Comparison of ENCODE assay signal across 17 cellular contexts in the genomic region with DNA sequence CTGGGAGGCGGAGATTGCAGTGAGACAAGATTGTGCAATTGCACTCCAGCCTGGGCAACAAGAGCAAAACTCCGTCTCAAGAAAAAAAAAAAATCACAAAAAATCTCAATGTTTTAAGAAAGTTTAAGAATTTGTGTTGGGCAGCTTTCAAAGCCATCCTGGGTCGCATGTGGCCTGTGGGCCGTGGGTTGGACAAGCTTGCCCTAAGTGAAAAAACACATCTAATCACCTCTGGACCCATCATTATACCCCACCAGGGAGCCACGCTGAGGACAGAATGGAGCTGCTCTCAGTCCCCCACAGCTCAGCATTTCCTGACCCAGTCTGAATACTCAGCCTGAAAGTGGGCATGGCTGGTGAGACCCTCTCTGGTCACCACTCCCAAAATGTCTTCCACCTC. TPM values are rescaled to one million over a fixed set of nuclear protein-coding genes. Genes with fewer than 3 reads are reported as not detected.
A peak's percentile ranks its signal among the peaks of the same experiment; 100 is the strongest.
DNase-seq lines count a peak whose midpoint lies in the region; ATAC-seq and TF ChIP-seq lines count a peak whose summit lies in the region.
"Had no signal": no experiment of that assay in that cellular context is flagged by ENCODE, and none has a peak within 500 bp of the region (broad histone marks: within the 10 kb centered on the region; RNA-seq: fewer than 3 reads in every experiment).

No MANE protein-coding gene starts in this region.

- H3K9ac ChIP-seq in DND-41 (ENCODE audit: low read depth, low read length) = no peak overlapping the region

- no peak overlapping the region for H2AFZ ChIP-seq in DND-41 (ENCODE audit: low read depth, low read length)

- H3K4me1 ChIP-seq in DND-41 (ENCODE audit: insufficient read depth, low read length) = no peaks in the 10 kb centered on the region
- peaks cover 0 to 12% (median 0%) of the 10 kb centered on the region in 6 donors for H3K4me1 ChIP-seq in spleen
- H3K4me1 ChIP-seq: BE2C, HAP-1 had no signal

- H3K9me3 ChIP-seq in DND-41 (ENCODE audit: insufficient read depth, low read length, severe bottlenecking) (no peaks in the 10 kb centered on the region), spleen (no peaks in the 10 kb centered on the region)
- H3K9me3 ChIP-seq: BE2C, HAP-1 had no signal

- no peaks in the 10 kb centered on the region for H3K9me3 Mint-ChIP-seq in activated naive CD4-positive, alpha-beta T cell treated with anti-CD3 and anti-CD28 coated beads, Interleukin-2, amount 50 U/mL, for 24 hours
- H3K9me3 Mint-ChIP-seq in memory B cell = no peaks in the 10 kb centered on the region
- H3K9me3 Mint-ChIP-seq: CD8-positive, alpha-beta T cell had no signal

- no peak for DNase-seq in activated naive CD4-positive, alpha-beta T cell treated with Interleukin-2 at 50 U/mL for 16 hours
- DNase-seq in DND-41 (no peak), memory B cell (ENCODE audit: low spot score in 2 of 2) (no peak), spleen (peak; percentile 14), NCI-H82 treated with DMSO at 0.1 percent for 48 hours (lab: John Stamatoyannopoulos, UW; ENCODE audit: unreplicated experiment) (no peak), NCI-H2107 (lab: John Stamatoyannopoulos, UW) (no peak), AML-193 (lab: John Stamatoyannopoulos, UW) (no peak)
- DNase-seq: ACHN; BE2C; CD8-positive, alpha-beta T cell; COR-L47; DMS153; DMS79 treated with DMSO at 0.1 percent for 48 hours; GDM1 had no signal

- peak; percentile 22; the same call in 1 of the 3 replicates for ATAC-seq in DND-41 (ENCODE audit: insufficient read depth, low read depth)
- ATAC-seq in memory B cell (ENCODE audit: low read depth) = no peak
- ATAC-seq: CD8-positive, alpha-beta T cell had no signal

- intact Hi-C loops in spleen (cut with DNase I; ENCODE audit: low total_unique reads) = no loop called here

- no peak for TF ChIP-seq POLR2A in spleen (IDR thresholded peaks at IDR 0.05)

- H3K4me3 ChIP-seq in DND-41 (ENCODE audit: low read depth in 1 of 2, low read length in 2 of 2) = no peak overlapping the region
- no peak overlapping the region for H3K4me3 ChIP-seq in spleen
- H3K4me3 ChIP-seq: HAP-1 had no signal

- no peaks in the 10 kb centered on the region for H3K79me2 ChIP-seq in DND-41 (ENCODE audit: insufficient read depth, low read length)

- TF ChIP-seq CTCF in DND-41 (IDR thresholded peaks at IDR 0.05; ENCODE audit: borderline replicate concordance, extremely low read depth, low read length, poor library complexity, severe bottlenecking) (no peak), spleen (IDR thresholded peaks at IDR 0.05 in 8 of 11, conservative IDR thresholded peaks at IDR 0.05 in 3 of 11) (no peak)

- H3K4me3 Mint-ChIP-seq in activated naive CD4-positive, alpha-beta T cell treated with anti-CD3 and anti-CD28 coated beads, Interleukin-2, amount 50 U/mL, for 24 hours = no peak overlapping the region
- no peak overlapping the region for H3K4me3 Mint-ChIP-seq in memory B cell
- H3K4me3 Mint-ChIP-seq: CD8-positive, alpha-beta T cell had no signal

- H3K27me3 ChIP-seq in DND-41 (ENCODE audit: insufficient read depth, low read length, poor library complexity) (no peaks in the 10 kb centered on the region), spleen (replicated peaks in 1 of 7) (no peaks in the 10 kb centered on the region)
- H3K27me3 ChIP-seq: BE2C had no signal

- 84 to 93% (median 88%) methylated on average over 5 of the region's 5 CpGs for WGBS in spleen, 5 donors

- no peaks in the 10 kb centered on the region for H4K20me1 ChIP-seq in DND-41 (ENCODE audit: insufficient read depth, low read length)

- H3K4me1 Mint-ChIP-seq in activated naive CD4-positive, alpha-beta T cell treated with anti-CD3 and anti-CD28 coated beads, Interleukin-2, amount 50 U/mL, for 24 hours = no peaks in the 10 kb centered on the region
- H3K4me1 Mint-ChIP-seq in memory B cell = peaks cover 6% of the 10 kb centered on the region

- H3K27ac Mint-ChIP-seq in activated naive CD4-positive, alpha-beta T cell treated with anti-CD3 and anti-CD28 coated beads, Interleukin-2, amount 50 U/mL, for 24 hours = peak overlapping the region; percentile 18
- H3K27ac Mint-ChIP-seq in memory B cell = peak overlapping the region; percentile 35

- H3K36me3 Mint-ChIP-seq in activated naive CD4-positive, alpha-beta T cell treated with anti-CD3 and anti-CD28 coated beads, Interleukin-2, amount 50 U/mL, for 24 hours = peaks cover 6% of the 10 kb centered on the region
- peaks cover 12% of the 10 kb centered on the region for H3K36me3 Mint-ChIP-seq in memory B cell

- H3K36me3 ChIP-seq in DND-41 (ENCODE audit: insufficient read depth, low read length) = peaks cover 34% of the 10 kb centered on the region
- peaks cover 0 to 41% (median 28%) of the 10 kb centered on the region in 6 donors for H3K36me3 ChIP-seq in spleen
- H3K36me3 ChIP-seq: BE2C, HAP-1 had no signal

- H3K27me3 Mint-ChIP-seq in activated naive CD4-positive, alpha-beta T cell treated with anti-CD3 and anti-CD28 coated beads, Interleukin-2, amount 50 U/mL, for 24 hours = no peaks in the 10 kb centered on the region
- no peaks in the 10 kb centered on the region for H3K27me3 Mint-ChIP-seq in memory B cell

- no peak overlapping the region for H3K27ac ChIP-seq in DND-41 (ENCODE audit: low read length)
- peak overlapping the region in 1 of 8 donors; percentile 28 for H3K27ac ChIP-seq in spleen
- H3K27ac ChIP-seq: C4-2B had no signal

- no peak overlapping the region for H3K4me2 ChIP-seq in DND-41 (ENCODE audit: insufficient read depth, low read length)

RNA-seq across cellular contexts. Expression of a gene that starts 27.6 kb away (rescaled TPM):
- 100 to 1,000 TPM in 2 of 7 donors, 10 to 100 TPM in 5; 61.5 to 153 (median 75.7) TPM for total RNA-seq in spleen
- polyA plus RNA-seq in spleen = 10 to 100 TPM; 27.8 to 28.3 (median 27.9) TPM
